1 cellular context compared by ENCODE assay signal in genomic region chr2:200585730-200586643, GRCh38.
A peak's percentile ranks its signal among the peaks of the same experiment; 100 is the strongest.
TF ChIP-seq lines count a peak whose summit lies in the region.

Gene AOX1, plus strand, starts transcription at chr2:200586014. Its CDS starts 95 bp downstream, at chr2:200586109.

TF ChIP-seq in HepG2, 621 proteins besides CTCF, POLR2A, EP300 and RAD21 (continued from another document and continues in another):
- TF ChIP-seq, protein P1, sequence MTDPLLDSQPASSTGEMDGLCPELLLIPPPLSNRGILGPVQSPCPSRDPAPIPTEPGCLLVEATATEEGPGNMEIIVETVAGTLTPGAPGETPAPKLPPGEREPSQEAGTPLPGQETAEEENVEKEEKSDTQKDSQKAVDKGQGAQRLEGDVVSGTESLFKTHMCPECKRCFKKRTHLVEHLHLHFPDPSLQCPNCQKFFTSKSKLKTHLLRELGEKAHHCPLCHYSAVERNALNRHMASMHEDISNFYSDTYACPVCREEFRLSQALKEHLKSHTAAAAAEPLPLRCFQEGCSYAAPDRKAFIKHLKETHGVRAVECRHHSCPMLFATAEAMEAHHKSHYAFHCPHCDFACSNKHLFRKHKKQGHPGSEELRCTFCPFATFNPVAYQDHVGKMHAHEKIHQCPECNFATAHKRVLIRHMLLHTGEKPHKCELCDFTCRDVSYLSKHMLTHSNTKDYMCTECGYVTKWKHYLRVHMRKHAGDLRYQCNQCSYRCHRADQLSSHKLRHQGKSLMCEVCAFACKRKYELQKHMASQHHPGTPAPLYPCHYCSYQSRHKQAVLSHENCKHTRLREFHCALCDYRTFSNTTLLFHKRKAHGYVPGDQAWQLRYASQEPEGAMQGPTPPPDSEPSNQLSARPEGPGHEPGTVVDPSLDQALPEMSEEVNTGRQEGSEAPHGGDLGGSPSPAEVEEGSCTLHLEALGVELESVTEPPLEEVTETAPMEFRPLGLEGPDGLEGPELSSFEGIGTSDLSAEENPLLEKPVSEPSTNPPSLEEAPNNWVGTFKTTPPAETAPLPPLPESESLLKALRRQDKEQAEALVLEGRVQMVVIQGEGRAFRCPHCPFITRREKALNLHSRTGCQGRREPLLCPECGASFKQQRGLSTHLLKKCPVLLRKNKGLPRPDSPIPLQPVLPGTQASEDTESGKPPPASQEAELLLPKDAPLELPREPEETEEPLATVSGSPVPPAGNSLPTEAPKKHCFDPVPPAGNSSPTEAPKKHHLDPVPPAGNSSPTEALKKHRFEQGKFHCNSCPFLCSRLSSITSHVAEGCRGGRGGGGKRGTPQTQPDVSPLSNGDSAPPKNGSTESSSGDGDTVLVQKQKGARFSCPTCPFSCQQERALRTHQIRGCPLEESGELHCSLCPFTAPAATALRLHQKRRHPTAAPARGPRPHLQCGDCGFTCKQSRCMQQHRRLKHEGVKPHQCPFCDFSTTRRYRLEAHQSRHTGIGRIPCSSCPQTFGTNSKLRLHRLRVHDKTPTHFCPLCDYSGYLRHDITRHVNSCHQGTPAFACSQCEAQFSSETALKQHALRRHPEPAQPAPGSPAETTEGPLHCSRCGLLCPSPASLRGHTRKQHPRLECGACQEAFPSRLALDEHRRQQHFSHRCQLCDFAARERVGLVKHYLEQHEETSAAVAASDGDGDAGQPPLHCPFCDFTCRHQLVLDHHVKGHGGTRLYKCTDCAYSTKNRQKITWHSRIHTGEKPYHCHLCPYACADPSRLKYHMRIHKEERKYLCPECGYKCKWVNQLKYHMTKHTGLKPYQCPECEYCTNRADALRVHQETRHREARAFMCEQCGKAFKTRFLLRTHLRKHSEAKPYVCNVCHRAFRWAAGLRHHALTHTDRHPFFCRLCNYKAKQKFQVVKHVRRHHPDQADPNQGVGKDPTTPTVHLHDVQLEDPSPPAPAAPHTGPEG (CRISPR knock-in tag; IDR thresholded peaks at IDR 0.05): peak; percentile 79
- peak; percentile 65 for TF ChIP-seq ZFY (CRISPR knock-in tag; IDR thresholded peaks at IDR 0.05)
- TF ChIP-seq HMGA1 (CRISPR knock-in tag; conservative IDR thresholded peaks at IDR 0.05): no peak
- TF ChIP-seq SOX6 (IDR thresholded peaks at IDR 0.05): no peak
- TF ChIP-seq SOX6 (CRISPR knock-in tag; IDR thresholded peaks at IDR 0.05): peak; percentile 82
- TF ChIP-seq ZSCAN9 (CRISPR knock-in tag; IDR thresholded peaks at IDR 0.05; ENCODE audit: borderline replicate concordance): peak; percentile 89
- no peak for TF ChIP-seq ZNF432 (CRISPR knock-in tag; IDR thresholded peaks at IDR 0.05; ENCODE audit: borderline replicate concordance)
- TF ChIP-seq ZNF790 (CRISPR knock-in tag; IDR thresholded peaks at IDR 0.05; ENCODE audit: borderline replicate concordance): no peak
- TF ChIP-seq NCOA2 (CRISPR knock-in tag; IDR thresholded peaks at IDR 0.05): peak; percentile 23; the same call in 1 of the 2 replicates
- no peak for TF ChIP-seq GTF2F1 (IDR thresholded peaks at IDR 0.05; ENCODE audit: low read length)
- TF ChIP-seq BCL6 (CRISPR knock-in tag; IDR thresholded peaks at IDR 0.05): peak; percentile 12
- TF ChIP-seq ZNF124 (CRISPR knock-in tag; IDR thresholded peaks at IDR 0.05): peak; percentile 92
- TF ChIP-seq DRAP1 (CRISPR knock-in tag; IDR thresholded peaks at IDR 0.05): peak; percentile 17; the same call in 1 of the 2 replicates
- TF ChIP-seq NR2C2 (CRISPR knock-in tag; IDR thresholded peaks at IDR 0.05; ENCODE audit: borderline replicate concordance): 0 out of 2 replicates have a peak, but pooled peaks have one; percentile 19
- no peak for TF ChIP-seq MAF1 (CRISPR knock-in tag; IDR thresholded peaks at IDR 0.05; ENCODE audit: borderline replicate concordance)
- TF ChIP-seq ZFP1 (CRISPR knock-in tag; IDR thresholded peaks at IDR 0.05): peak; percentile 64
- no peak for TF ChIP-seq ZNF598 (CRISPR knock-in tag; IDR thresholded peaks at IDR 0.05; ENCODE audit: borderline replicate concordance)
- peak; percentile 82 for TF ChIP-seq HOXA3 (CRISPR knock-in tag; IDR thresholded peaks at IDR 0.05)
- no peak for TF ChIP-seq ZNF597 (CRISPR knock-in tag; IDR thresholded peaks at IDR 0.05)
- TF ChIP-seq NR2F6 (IDR thresholded peaks at IDR 0.05): no peak
- TF ChIP-seq NR2F6 (CRISPR knock-in tag; IDR thresholded peaks at IDR 0.05): peak; percentile 28
- TF ChIP-seq ZNF546 (CRISPR knock-in tag; conservative IDR thresholded peaks at IDR 0.05): 0 out of 2 replicates have a peak, but pooled peaks have one; percentile 46
- no peak for TF ChIP-seq SOX13 (IDR thresholded peaks at IDR 0.05)
- TF ChIP-seq SOX13 (CRISPR knock-in tag; conservative IDR thresholded peaks at IDR 0.05 in 1 of 2, IDR thresholded peaks at IDR 0.05 in 1 of 2): peak in 1 of 2 experiments; percentile 46; a peak in 1 of 4 replicates
- TF ChIP-seq, protein P2, sequence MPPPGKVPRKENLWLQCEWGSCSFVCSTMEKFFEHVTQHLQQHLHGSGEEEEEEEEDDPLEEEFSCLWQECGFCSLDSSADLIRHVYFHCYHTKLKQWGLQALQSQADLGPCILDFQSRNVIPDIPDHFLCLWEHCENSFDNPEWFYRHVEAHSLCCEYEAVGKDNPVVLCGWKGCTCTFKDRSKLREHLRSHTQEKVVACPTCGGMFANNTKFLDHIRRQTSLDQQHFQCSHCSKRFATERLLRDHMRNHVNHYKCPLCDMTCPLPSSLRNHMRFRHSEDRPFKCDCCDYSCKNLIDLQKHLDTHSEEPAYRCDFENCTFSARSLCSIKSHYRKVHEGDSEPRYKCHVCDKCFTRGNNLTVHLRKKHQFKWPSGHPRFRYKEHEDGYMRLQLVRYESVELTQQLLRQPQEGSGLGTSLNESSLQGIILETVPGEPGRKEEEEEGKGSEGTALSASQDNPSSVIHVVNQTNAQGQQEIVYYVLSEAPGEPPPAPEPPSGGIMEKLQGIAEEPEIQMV (CRISPR knock-in tag; IDR thresholded peaks at IDR 0.05; ENCODE audit: low read depth): 0 out of 2 replicates have a peak, but pooled peaks have one; percentile 52
- TF ChIP-seq ELF1 (CRISPR knock-in tag; IDR thresholded peaks at IDR 0.05): peak; percentile 46
- no peak for TF ChIP-seq PAWR (CRISPR knock-in tag; IDR thresholded peaks at IDR 0.05; ENCODE audit: borderline replicate concordance)
- TF ChIP-seq CC2D1A (CRISPR knock-in tag; IDR thresholded peaks at IDR 0.05): 0 out of 2 replicates have a peak, but pooled peaks have one; percentile 17
- TF ChIP-seq ZNF33A (CRISPR knock-in tag; IDR thresholded peaks at IDR 0.05; ENCODE audit: borderline replicate concordance): no peak
- peak; percentile 92; the same call in 1 of the 2 replicates for TF ChIP-seq ZNF510 (CRISPR knock-in tag; IDR thresholded peaks at IDR 0.05; ENCODE audit: low read depth)
- TF ChIP-seq, protein P3, sequence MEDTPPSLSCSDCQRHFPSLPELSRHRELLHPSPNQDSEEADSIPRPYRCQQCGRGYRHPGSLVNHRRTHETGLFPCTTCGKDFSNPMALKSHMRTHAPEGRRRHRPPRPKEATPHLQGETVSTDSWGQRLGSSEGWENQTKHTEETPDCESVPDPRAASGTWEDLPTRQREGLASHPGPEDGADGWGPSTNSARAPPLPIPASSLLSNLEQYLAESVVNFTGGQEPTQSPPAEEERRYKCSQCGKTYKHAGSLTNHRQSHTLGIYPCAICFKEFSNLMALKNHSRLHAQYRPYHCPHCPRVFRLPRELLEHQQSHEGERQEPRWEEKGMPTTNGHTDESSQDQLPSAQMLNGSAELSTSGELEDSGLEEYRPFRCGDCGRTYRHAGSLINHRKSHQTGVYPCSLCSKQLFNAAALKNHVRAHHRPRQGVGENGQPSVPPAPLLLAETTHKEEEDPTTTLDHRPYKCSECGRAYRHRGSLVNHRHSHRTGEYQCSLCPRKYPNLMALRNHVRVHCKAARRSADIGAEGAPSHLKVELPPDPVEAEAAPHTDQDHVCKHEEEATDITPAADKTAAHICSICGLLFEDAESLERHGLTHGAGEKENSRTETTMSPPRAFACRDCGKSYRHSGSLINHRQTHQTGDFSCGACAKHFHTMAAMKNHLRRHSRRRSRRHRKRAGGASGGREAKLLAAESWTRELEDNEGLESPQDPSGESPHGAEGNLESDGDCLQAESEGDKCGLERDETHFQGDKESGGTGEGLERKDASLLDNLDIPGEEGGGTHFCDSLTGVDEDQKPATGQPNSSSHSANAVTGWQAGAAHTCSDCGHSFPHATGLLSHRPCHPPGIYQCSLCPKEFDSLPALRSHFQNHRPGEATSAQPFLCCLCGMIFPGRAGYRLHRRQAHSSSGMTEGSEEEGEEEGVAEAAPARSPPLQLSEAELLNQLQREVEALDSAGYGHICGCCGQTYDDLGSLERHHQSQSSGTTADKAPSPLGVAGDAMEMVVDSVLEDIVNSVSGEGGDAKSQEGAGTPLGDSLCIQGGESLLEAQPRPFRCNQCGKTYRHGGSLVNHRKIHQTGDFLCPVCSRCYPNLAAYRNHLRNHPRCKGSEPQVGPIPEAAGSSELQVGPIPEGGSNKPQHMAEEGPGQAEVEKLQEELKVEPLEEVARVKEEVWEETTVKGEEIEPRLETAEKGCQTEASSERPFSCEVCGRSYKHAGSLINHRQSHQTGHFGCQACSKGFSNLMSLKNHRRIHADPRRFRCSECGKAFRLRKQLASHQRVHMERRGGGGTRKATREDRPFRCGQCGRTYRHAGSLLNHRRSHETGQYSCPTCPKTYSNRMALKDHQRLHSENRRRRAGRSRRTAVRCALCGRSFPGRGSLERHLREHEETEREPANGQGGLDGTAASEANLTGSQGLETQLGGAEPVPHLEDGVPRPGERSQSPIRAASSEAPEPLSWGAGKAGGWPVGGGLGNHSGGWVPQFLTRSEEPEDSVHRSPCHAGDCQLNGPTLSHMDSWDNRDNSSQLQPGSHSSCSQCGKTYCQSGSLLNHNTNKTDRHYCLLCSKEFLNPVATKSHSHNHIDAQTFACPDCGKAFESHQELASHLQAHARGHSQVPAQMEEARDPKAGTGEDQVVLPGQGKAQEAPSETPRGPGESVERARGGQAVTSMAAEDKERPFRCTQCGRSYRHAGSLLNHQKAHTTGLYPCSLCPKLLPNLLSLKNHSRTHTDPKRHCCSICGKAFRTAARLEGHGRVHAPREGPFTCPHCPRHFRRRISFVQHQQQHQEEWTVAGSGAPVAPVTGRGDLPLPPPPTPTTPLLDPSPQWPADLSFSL (CRISPR knock-in tag; IDR thresholded peaks at IDR 0.05): no peak
- peak; percentile 42; the same call in 1 of the 2 replicates for TF ChIP-seq NKX3-1 (CRISPR knock-in tag; IDR thresholded peaks at IDR 0.05)
- peak; percentile 58; the same call in 1 of the 2 replicates for TF ChIP-seq PAXIP1 (CRISPR knock-in tag; conservative IDR thresholded peaks at IDR 0.05)
- TF ChIP-seq, protein P4, sequence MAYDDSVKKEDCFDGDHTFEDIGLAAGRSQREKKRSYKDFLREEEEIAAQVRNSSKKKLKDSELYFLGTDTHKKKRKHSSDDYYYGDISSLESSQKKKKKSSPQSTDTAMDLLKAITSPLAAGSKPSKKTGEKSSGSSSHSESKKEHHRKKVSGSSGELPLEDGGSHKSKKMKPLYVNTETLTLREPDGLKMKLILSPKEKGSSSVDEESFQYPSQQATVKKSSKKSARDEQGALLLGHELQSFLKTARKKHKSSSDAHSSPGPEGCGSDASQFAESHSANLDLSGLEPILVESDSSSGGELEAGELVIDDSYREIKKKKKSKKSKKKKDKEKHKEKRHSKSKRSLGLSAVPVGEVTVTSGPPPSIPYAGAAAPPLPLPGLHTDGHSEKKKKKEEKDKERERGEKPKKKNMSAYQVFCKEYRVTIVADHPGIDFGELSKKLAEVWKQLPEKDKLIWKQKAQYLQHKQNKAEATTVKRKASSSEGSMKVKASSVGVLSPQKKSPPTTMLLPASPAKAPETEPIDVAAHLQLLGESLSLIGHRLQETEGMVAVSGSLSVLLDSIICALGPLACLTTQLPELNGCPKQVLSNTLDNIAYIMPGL (CRISPR knock-in tag; IDR thresholded peaks at IDR 0.05; ENCODE audit: borderline replicate concordance in 1 of 2, low read depth in 1 of 2): peak; percentile 80 to 96; a peak in 3 of 4 replicates
- no peak for TF ChIP-seq ZNF7 (CRISPR knock-in tag; IDR thresholded peaks at IDR 0.05)
- no peak for TF ChIP-seq KLF13 (CRISPR knock-in tag; IDR thresholded peaks at IDR 0.05)
- TF ChIP-seq FOXP1 (IDR thresholded peaks at IDR 0.05): no peak
- peak; percentile 16; the same call in 1 of the 2 replicates for TF ChIP-seq FOXP1 (CRISPR knock-in tag; IDR thresholded peaks at IDR 0.05)
- no peak for TF ChIP-seq SIN3A (IDR thresholded peaks at IDR 0.05; ENCODE audit: borderline replicate concordance, low read depth, low read length)
- TF ChIP-seq ZNF224 (CRISPR knock-in tag; IDR thresholded peaks at IDR 0.05): no peak
- TF ChIP-seq ZFP90 (CRISPR knock-in tag; IDR thresholded peaks at IDR 0.05; ENCODE audit: borderline replicate concordance): 0 out of 2 replicates have a peak, but pooled peaks have one; percentile 63
- no peak; the same call in 1 of the 2 replicates for TF ChIP-seq RFX3 (CRISPR knock-in tag; IDR thresholded peaks at IDR 0.05)
- peak; percentile 76; the same call in 1 of the 2 replicates for TF ChIP-seq CAMTA2 (CRISPR knock-in tag; IDR thresholded peaks at IDR 0.05; ENCODE audit: borderline replicate concordance)
- TF ChIP-seq HDAC2 (CRISPR knock-in tag; IDR thresholded peaks at IDR 0.05): peak; percentile 76
- TF ChIP-seq NFE2L1 (CRISPR knock-in tag; IDR thresholded peaks at IDR 0.05; ENCODE audit: borderline replicate concordance): no peak
